10 cellular contexts compared by ENCODE assay signal in genomic region chr19:17798599-17798998, GRCh38. TPM values are rescaled to one million over a fixed set of nuclear protein-coding genes. Genes with fewer than 3 reads are reported as not detected.
DNase-seq lines count a peak whose midpoint lies in the region; ATAC-seq, FAIRE-seq and TF ChIP-seq lines count a peak whose summit lies in the region.
"Not testable (repeated sequence)": the region's sequence is repeated elsewhere in the genome, so short reads cannot be mapped to it uniquely, and the experiment has no call there.
"Had no signal": no experiment of that assay in that cellular context is flagged by ENCODE, and none has a peak within 500 bp of the region (broad histone marks: within the 10 kb centered on the region; RNA-seq: fewer than 3 reads in every experiment).

No MANE protein-coding gene starts in this region.

- not testable (repeated sequence) for H3K4me3 ChIP-seq in HCT116 (replicated peaks in 1 of 2; ENCODE audit: low read depth in 1 of 2, low read length in 2 of 2); K562; transverse colon
- H3K4me3 ChIP-seq in Peyer's patch, result peak overlapping the region in 2 of 4 donors; percentile 40 to 47
- H3K4me3 ChIP-seq in mucosa of rectum (ENCODE audit: low read length in 2 of 2), result peak overlapping the region in 1 of 2 donors; percentile 64

- H3K9me1 ChIP-seq in K562 (ENCODE audit: control insufficient read depth, insufficient read depth, low read length), result not testable (repeated sequence)

- POLR2A ChIA-PET in HCT116 (lab: Charles Lee), result interaction anchor here (0.7 to 1.3 kb wide), 2 partner anchors 32 to 218 kb away, joined by 3 to 5 read pairs; no protein-coding TSS in a partner anchor
- POLR2A ChIA-PET in K562 (lab: Yijun Ruan, JAX), result interaction anchor here (1.1 kb wide), 1 partner anchor 87 kb away, joined by 3 read pairs; no protein-coding TSS in a partner anchor

- not testable (repeated sequence) for ATAC-seq in HCT116, K562

- TF ChIP-seq POLR2A in HCT116 (IDR thresholded peaks at IDR 0.05; ENCODE audit: borderline replicate concordance, extremely low read depth, insufficient read depth, insufficient read length); Peyer's patch (IDR thresholded peaks at IDR 0.05); K562 (conservative IDR thresholded peaks at IDR 0.05); transverse colon (IDR thresholded peaks at IDR 0.05): not testable (repeated sequence)

- TF ChIP-seq RAD21 in HCT116 (IDR thresholded peaks at IDR 0.05; ENCODE audit: low read depth); K562 (CRISPR knock-in tag; conservative IDR thresholded peaks at IDR 0.05 in 1 of 2, IDR thresholded peaks at IDR 0.05 in 1 of 2): not testable (repeated sequence)

- intact Hi-C loops in HCT116 (cut with micrococcal nuclease), result loop anchor here (5.0 kb wide), 1 partner anchor 44 kb away; no protein-coding TSS in a partner anchor
- intact Hi-C loops in K562 (cut with micrococcal nuclease); transverse colon (cut with DNase I; ENCODE audit: low total_unique reads): not testable (repeated sequence)

- peak overlapping the region; percentile 6 for H3K4me2 ChIP-seq in HCT116 (ENCODE audit: low read length)
- not testable (repeated sequence) for H3K4me2 ChIP-seq in K562 (ENCODE audit: insufficient read depth, low read length)

- peaks cover 45% of the 10 kb centered on the region for H3K79me2 ChIP-seq in HCT116 (ENCODE audit: insufficient read depth, low read length)
- not testable (repeated sequence) for H3K79me2 ChIP-seq in K562 (ENCODE audit: control insufficient read depth, insufficient read depth, low read length)

- H4K20me1 ChIP-seq in HCT116 (ENCODE audit: insufficient read depth); K562 (replicated peaks; ENCODE audit: control insufficient read depth, insufficient read depth, low read length): not testable (repeated sequence)

- not testable (repeated sequence) for H3K9ac ChIP-seq in HCT116 (ENCODE audit: low read length); K562 (ENCODE audit: insufficient read depth in 1 of 2, low read depth in 2 of 2, low read length in 2 of 2)
- H3K9ac ChIP-seq in mucosa of rectum (ENCODE audit: low read depth in 1 of 2, low read length in 2 of 2), result peak overlapping the region in 1 of 2 donors; percentile 91

- TF ChIP-seq EP300 in K562 (IDR thresholded peaks at IDR 0.05; ENCODE audit: low read length); transverse colon (IDR thresholded peaks at IDR 0.05; ENCODE audit: low read depth): not testable (repeated sequence)

- not testable (repeated sequence) for TF ChIP-seq CTCF in 22Rv1 (IDR thresholded peaks at IDR 0.05); HCT116 (IDR thresholded peaks at IDR 0.05 in 2 of 3, conservative IDR thresholded peaks at IDR 0.05 in 1 of 3; ENCODE audit: borderline replicate concordance in 1 of 3, insufficient read depth in 1 of 3, low read depth in 2 of 3, low read length in 2 of 3); Peyer's patch (IDR thresholded peaks at IDR 0.05); K562 (IDR thresholded peaks at IDR 0.05 in 2 of 3, conservative IDR thresholded peaks at IDR 0.05 in 1 of 3; ENCODE audit: insufficient read depth in 2 of 3, low read depth in 1 of 3, low read length in 3 of 3); transverse colon (IDR thresholded peaks at IDR 0.05)

- RAD21 ChIA-PET in HCT116 (lab: Charles Lee; ENCODE audit: low non-redundant PET in 1 of 2, low total read pairs in 2 of 2, uncharacterized antibody in 2 of 2, unreplicated experiment in 2 of 2), result not testable (repeated sequence)

- CTCF ChIA-PET in HCT116 (lab: Charles Lee); K562 (lab: Yijun Ruan, JAX; ENCODE audit: low intra/inter-chr PET ratio): not testable (repeated sequence)

- FAIRE-seq in K562 (lab: Jason Lieb, UNC), result not testable (repeated sequence)

- H3K9me2 ChIP-seq in HCT116 (ENCODE audit: insufficient read depth), result not testable (repeated sequence)

- 8% methylated on average over 3 of the region's 3 CpGs for WGBS in K562 (ENCODE audit: insufficient coverage, low coverage, missing lambda C conversion rate)
- WGBS in transverse colon (ENCODE audit: low coverage in 1 of 2), 2 donors, result 86 to 89% methylated on average over 1 to 3 of the region's 3 CpGs

- DNase-seq in HCT116 (ENCODE audit: low read depth, low spot score); Peyer's patch; K562 (ENCODE audit: extremely low read depth in 1 of 4, low spot score in 3 of 4); epithelial cell of prostate (ENCODE audit: low read depth, low spot score); transverse colon: not testable (repeated sequence)

- H3K4me1 ChIP-seq in HCT116 (ENCODE audit: control insufficient read depth in 1 of 2, insufficient read depth in 2 of 2, low read length in 2 of 2), result peaks cover 36 to 65% of the 10 kb centered on the region in 2 experiments
- H3K4me1 ChIP-seq in Peyer's patch, result peaks cover 0 to 11% (median 0%) of the 10 kb centered on the region in 4 donors
- peaks cover 10 to 26% of the 10 kb centered on the region in 2 experiments; a peak in 4 of 5 replicates for H3K4me1 ChIP-seq in K562 (replicated peaks in 1 of 2; ENCODE audit: control insufficient read depth in 2 of 2, insufficient read depth in 2 of 2, low read length in 2 of 2)
- peaks cover 28 to 37% of the 10 kb centered on the region in 2 donors for H3K4me1 ChIP-seq in mucosa of rectum (ENCODE audit: control insufficient read depth in 2 of 2, insufficient read depth in 2 of 2, low read length in 2 of 2)
- H3K4me1 ChIP-seq in transverse colon, result peaks cover 5 to 41% (median 25%) of the 10 kb centered on the region in 4 donors

- H3K36me3 ChIP-seq in HCT116 (ENCODE audit: control insufficient read depth in 1 of 2, insufficient read depth in 2 of 2, low read length in 2 of 2); K562 (ENCODE audit: control insufficient read depth, insufficient read depth, low read length); mucosa of rectum (ENCODE audit: control insufficient read depth in 2 of 2, insufficient read depth in 2 of 2, low read length in 2 of 2); transverse colon: not testable (repeated sequence)
- H3K36me3 ChIP-seq in Peyer's patch, result peaks cover 0 to 14% (median 0%) of the 10 kb centered on the region in 3 donors

- not testable (repeated sequence) for H3K9me3 ChIP-seq in HCT116 (ENCODE audit: control insufficient read depth in 1 of 2, insufficient read depth in 1 of 2, low read depth in 1 of 2, low read length in 2 of 2); Peyer's patch; K562 (replicated peaks; ENCODE audit: control insufficient read depth, insufficient read depth, low read depth, low read length); mucosa of rectum (ENCODE audit: control insufficient read depth in 2 of 2, low read length in 2 of 2); transverse colon

- not testable (repeated sequence) for H2AFZ ChIP-seq in HCT116 (ENCODE audit: low read depth, low read length, poor library complexity, severe bottlenecking); K562 (ENCODE audit: low read depth, low read length)

- H3K27ac ChIP-seq in 22Rv1 (peak overlapping the region; percentile 86), Peyer's patch (peak overlapping the region in 3 of 4 donors; percentile 73 to 98 (median 95)), epithelial cell of prostate (peak overlapping the region; percentile 91), mucosa of rectum (ENCODE audit: low read depth in 2 of 2, low read length in 2 of 2) (peak overlapping the region; percentile 99 to 100), transverse colon (peak overlapping the region; percentile 91 to 92 (median 92))
- not testable (repeated sequence) for H3K27ac ChIP-seq in HCT116 (ENCODE audit: low read depth, low read length); K562 (ENCODE audit: extremely low read depth, low read depth, low read length)

- H3K27me3 ChIP-seq in HCT116 (ENCODE audit: insufficient read depth, low read length); Peyer's patch; mucosa of rectum (ENCODE audit: control insufficient read depth in 2 of 2, insufficient read depth in 2 of 2, low read length in 2 of 2): not testable (repeated sequence)
- H3K27me3 ChIP-seq in K562 (ENCODE audit: control insufficient read depth in 2 of 2, insufficient read depth in 2 of 2, low read length in 2 of 2) (peaks cover 4 to 30% of the 10 kb centered on the region in 2 experiments; a peak in 3 of 5 replicates), transverse colon (peaks cover 34% of the 10 kb centered on the region)

- in situ Hi-C loops in K562 (cut with MboI); transverse colon (cut with MboI; ENCODE audit: low pct_ligation_motif_present in 1 of 4, low pct_unique_long_range_greater_than_20kb in 1 of 4, low sequenced_read_pairs in 3 of 4): not testable (repeated sequence)

- BruUV-seq in HCT116 (replicated peaks; lab: Mats Ljungman, UMichigan); K562 (replicated peaks; lab: Mats Ljungman, UMichigan): not testable (repeated sequence)

RNA-seq across cellular contexts. Expression of gene B3GNT3, which starts 3.7 kb away (rescaled TPM):
- 22.2 TPM for total RNA-seq in HCT116 (2021; ENCODE audit: unreplicated experiment)
- polyA plus RNA-seq in HCT116 (2012), result 30.3 and 34.5 TPM in 2 replicates
- total RNA-seq in Peyer's patch, result 100 to 1,000 TPM in 3 of 4 donors, 10 to 100 TPM in 1; 13.2 to 154 (median 127) TPM
- total RNA-seq in K562 (2011; cell fraction: chromatin; rRNA removed; ENCODE audit: low replicate concordance), result 0.30 TPM in 1 of 2 replicates, not detected in the other
- total RNA-seq in K562 (2011; cell fraction: nucleolus; rRNA removed), result 0.13 and 0.33 TPM in 2 replicates
- 0.29 TPM in 1 of 2 replicates, not detected in the other for total RNA-seq in K562 (2011; cell fraction: nucleoplasm; rRNA removed)
- not detected in 2 replicates for total RNA-seq in K562 (2014; rRNA removed)
- not detected in 2 replicates for total RNA-seq in K562 (2014; rRNA removed; fragmentation: Illumina TruSeq; extraction: Trizol)
- 0.07 TPM in 1 of 2 replicates, not detected in the other for total RNA-seq in K562 (2015; rRNA removed; fragmentation: Illumina TruSeq; extraction: Trizol)
- total RNA-seq in K562 (2021), result 0.11 TPM in 1 of 2 replicates, not detected in the other
- polyA plus RNA-seq in K562 (2011; rRNA removed), result 0.03 and 0.06 TPM in 2 replicates
- polyA plus RNA-seq in K562 (2011; cell fraction: cytosol; rRNA removed), result 0.04 and 0.18 TPM in 2 replicates
- polyA plus RNA-seq in K562 (2011; cell fraction: nucleus; rRNA removed), result 0.28 TPM in 1 of 2 replicates, not detected in the other
- 0.10 and 0.47 TPM in 2 replicates for polyA plus RNA-seq in K562 (2012)
- 0.08 TPM in 1 of 2 replicates, not detected in the other for polyA plus RNA-seq in K562 (2014; fragmentation: Illumina TruSeq; extraction: Trizol)
- not detected for polyA plus RNA-seq in K562 (2014; fragmentation: Nextera tagmentation; extraction: Ambion mirVana)
- not detected in 2 replicates for polyA plus RNA-seq in K562 (2014; rRNA removed)
- polyA minus RNA-seq in K562 (2011; rRNA and poly(A)+ RNA removed), result 0.09 TPM in 1 of 2 replicates, not detected in the other
- polyA minus RNA-seq in K562 (2011; cell fraction: cytosol; rRNA and poly(A)+ RNA removed), result not detected in 2 replicates
- not detected in 2 replicates for polyA minus RNA-seq in K562 (2011; cell fraction: nucleus; rRNA and poly(A)+ RNA removed)
- 100 to 1,000 TPM in 3 of 4 donors, 10 to 100 TPM in 1; 52.1 to 180 (median 144) TPM for total RNA-seq in transverse colon
- total RNA-seq: A673; CD4-positive, alpha-beta memory T cell had no signal
- polyA plus RNA-seq: BJ had no signal

RNA-seq across cellular contexts. Expression of gene INSL3, which starts 22.7 kb away (rescaled TPM):
- total RNA-seq in HCT116 (2021; ENCODE audit: unreplicated experiment) (0.96 TPM), Peyer's patch (not detected), K562 (2014; rRNA removed) (not detected in 2 replicates), K562 (2014; rRNA removed; fragmentation: Illumina TruSeq; extraction: Trizol) (not detected in 2 replicates), K562 (2015; rRNA removed; fragmentation: Illumina TruSeq; extraction: Trizol) (not detected in 2 replicates), K562 (2021) (not detected in 2 replicates), transverse colon (not detected)
- 0.98 and 1.7 TPM in 2 replicates for polyA plus RNA-seq in HCT116 (2012)
- total RNA-seq in K562 (2011; cell fraction: chromatin; rRNA removed; ENCODE audit: low replicate concordance), result not detected in 2 replicates
- total RNA-seq in K562 (2011; cell fraction: nucleolus; rRNA removed), result not detected in 2 replicates
- total RNA-seq in K562 (2011; cell fraction: nucleoplasm; rRNA removed), result not detected in 2 replicates
- polyA plus RNA-seq in K562 (2011; rRNA removed) (not detected in 2 replicates), K562 (2014; fragmentation: Illumina TruSeq; extraction: Trizol) (not detected in 2 replicates), K562 (2014; fragmentation: Nextera tagmentation; extraction: Ambion mirVana) (not detected), K562 (2014; rRNA removed) (not detected in 2 replicates)
- not detected in 2 replicates for polyA plus RNA-seq in K562 (2011; cell fraction: cytosol; rRNA removed)
- not detected in 2 replicates for polyA plus RNA-seq in K562 (2011; cell fraction: nucleus; rRNA removed)
- polyA plus RNA-seq in K562 (2012), result not detected in 2 replicates
- not detected in 2 replicates for polyA minus RNA-seq in K562 (2011; rRNA and poly(A)+ RNA removed)
- not detected in 2 replicates for polyA minus RNA-seq in K562 (2011; cell fraction: cytosol; rRNA and poly(A)+ RNA removed)
- not detected in 2 replicates for polyA minus RNA-seq in K562 (2011; cell fraction: nucleus; rRNA and poly(A)+ RNA removed)
- total RNA-seq: A673 had no signal

RNA-seq across cellular contexts. Expression of gene FCHO1, which starts 47.3 kb away (rescaled TPM):
- 28.1 TPM for total RNA-seq in HCT116 (2021; ENCODE audit: unreplicated experiment)
- 36.8 and 37.2 TPM in 2 replicates for polyA plus RNA-seq in HCT116 (2012)
- 10 to 100 TPM in 1 of 4 donors, 1 to 10 TPM in 3; 2.3 to 41.3 (median 5.3) TPM for total RNA-seq in Peyer's patch
- 225 and 536 TPM in 2 replicates for total RNA-seq in K562 (2011; cell fraction: chromatin; rRNA removed; ENCODE audit: low replicate concordance)
- total RNA-seq in K562 (2011; cell fraction: nucleolus; rRNA removed), result 220 and 237 TPM in 2 replicates
- 234 and 250 TPM in 2 replicates for total RNA-seq in K562 (2011; cell fraction: nucleoplasm; rRNA removed)
- 25.4 and 33.0 TPM in 2 replicates for total RNA-seq in K562 (2014; rRNA removed)
- total RNA-seq in K562 (2014; rRNA removed; fragmentation: Illumina TruSeq; extraction: Trizol), result 9.2 and 14.3 TPM in 2 replicates
- total RNA-seq in K562 (2015; rRNA removed; fragmentation: Illumina TruSeq; extraction: Trizol), result 18.1 and 18.3 TPM in 2 replicates
- total RNA-seq in K562 (2021), result 51.9 and 58.9 TPM in 2 replicates
- 9.3 and 19.3 TPM in 2 replicates for polyA plus RNA-seq in K562 (2011; rRNA removed)
- 9.1 and 14.7 TPM in 2 replicates for polyA plus RNA-seq in K562 (2011; cell fraction: cytosol; rRNA removed)
- 80.2 and 106 TPM in 2 replicates for polyA plus RNA-seq in K562 (2011; cell fraction: nucleus; rRNA removed)
- 31.6 and 56.4 TPM in 2 replicates for polyA plus RNA-seq in K562 (2012)
- 24.2 and 32.6 TPM in 2 replicates for polyA plus RNA-seq in K562 (2014; fragmentation: Illumina TruSeq; extraction: Trizol)
- under 1 TPM; 0.21 to 0.67 TPM for polyA plus RNA-seq in K562 (2014; fragmentation: Nextera tagmentation; extraction: Ambion mirVana)
- 26.6 and 28.7 TPM in 2 replicates for polyA plus RNA-seq in K562 (2014; rRNA removed)
- polyA minus RNA-seq in K562 (2011; rRNA and poly(A)+ RNA removed), result 45.3 and 55.3 TPM in 2 replicates
- polyA minus RNA-seq in K562 (2011; cell fraction: cytosol; rRNA and poly(A)+ RNA removed), result 28.8 and 38.7 TPM in 2 replicates
- polyA minus RNA-seq in K562 (2011; cell fraction: nucleus; rRNA and poly(A)+ RNA removed), result 95.9 and 141 TPM in 2 replicates
- total RNA-seq in transverse colon, result 10 to 100 TPM in 1 of 4 donors, 1 to 10 TPM in 2, under 1 TPM in 1; 0.60 to 26.9 (median 3.8) TPM

RNA-seq across cellular contexts. Expression of gene JAK3, which starts 49.2 kb away (rescaled TPM):
- total RNA-seq in HCT116 (2021; ENCODE audit: unreplicated experiment) (5.7 TPM), Peyer's patch (10 to 100 TPM in 1 of 4 donors, 1 to 10 TPM in 3; 4.0 to 32.2 (median 5.4) TPM), K562 (2014; rRNA removed) (0.12 and 0.14 TPM in 2 replicates), K562 (2014; rRNA removed; fragmentation: Illumina TruSeq; extraction: Trizol) (not detected in 2 replicates), K562 (2015; rRNA removed; fragmentation: Illumina TruSeq; extraction: Trizol) (0.04 TPM in 1 of 2 replicates, not detected in the other), K562 (2021) (0.18 and 0.47 TPM in 2 replicates), transverse colon (10 to 100 TPM in 1 of 4 donors, 1 to 10 TPM in 3; 2.3 to 22.1 (median 8.5) TPM)
- 3.7 and 3.8 TPM in 2 replicates for polyA plus RNA-seq in HCT116 (2012)
- 0.32 and 0.97 TPM in 2 replicates for total RNA-seq in K562 (2011; cell fraction: chromatin; rRNA removed; ENCODE audit: low replicate concordance)
- 0.50 and 0.66 TPM in 2 replicates for total RNA-seq in K562 (2011; cell fraction: nucleolus; rRNA removed)
- 0.53 and 0.66 TPM in 2 replicates for total RNA-seq in K562 (2011; cell fraction: nucleoplasm; rRNA removed)
- polyA plus RNA-seq in K562 (2011; rRNA removed) (0.13 and 0.28 TPM in 2 replicates), K562 (2014; fragmentation: Illumina TruSeq; extraction: Trizol) (0.04 and 0.14 TPM in 2 replicates), K562 (2014; fragmentation: Nextera tagmentation; extraction: Ambion mirVana) (under 1 TPM; 0.01 to 0.07 TPM), K562 (2014; rRNA removed) (0.04 and 0.07 TPM in 2 replicates)
- 0.21 TPM in 2 replicates for polyA plus RNA-seq in K562 (2011; cell fraction: cytosol; rRNA removed)
- polyA plus RNA-seq in K562 (2011; cell fraction: nucleus; rRNA removed), result 0.48 and 0.80 TPM in 2 replicates
- polyA plus RNA-seq in K562 (2012), result 0.10 and 0.14 TPM in 2 replicates
- polyA minus RNA-seq in K562 (2011; rRNA and poly(A)+ RNA removed), result 0.04 and 0.06 TPM in 2 replicates
- polyA minus RNA-seq in K562 (2011; cell fraction: cytosol; rRNA and poly(A)+ RNA removed), result 0.19 TPM in 1 of 2 replicates, not detected in the other
- 0.22 and 0.54 TPM in 2 replicates for polyA minus RNA-seq in K562 (2011; cell fraction: nucleus; rRNA and poly(A)+ RNA removed)

Comparison
In these comparisons a context has a peak if more than half of its experiments do, and no peak if none do; other contexts are left out.
1. RNA of gene B3GNT3, which starts 3.7 kb away (total RNA-seq): 52.1 to 180 TPM in transverse colon, 13.2 to 154 TPM in Peyer's patch and 22.2 TPM in HCT116 (single experiment); 0.07 to 0.33 TPM in K562; every median in the first group is over 10 times any median in the second.